ENCODE assay signal across 8 cellular contexts in the genomic region with DNA sequence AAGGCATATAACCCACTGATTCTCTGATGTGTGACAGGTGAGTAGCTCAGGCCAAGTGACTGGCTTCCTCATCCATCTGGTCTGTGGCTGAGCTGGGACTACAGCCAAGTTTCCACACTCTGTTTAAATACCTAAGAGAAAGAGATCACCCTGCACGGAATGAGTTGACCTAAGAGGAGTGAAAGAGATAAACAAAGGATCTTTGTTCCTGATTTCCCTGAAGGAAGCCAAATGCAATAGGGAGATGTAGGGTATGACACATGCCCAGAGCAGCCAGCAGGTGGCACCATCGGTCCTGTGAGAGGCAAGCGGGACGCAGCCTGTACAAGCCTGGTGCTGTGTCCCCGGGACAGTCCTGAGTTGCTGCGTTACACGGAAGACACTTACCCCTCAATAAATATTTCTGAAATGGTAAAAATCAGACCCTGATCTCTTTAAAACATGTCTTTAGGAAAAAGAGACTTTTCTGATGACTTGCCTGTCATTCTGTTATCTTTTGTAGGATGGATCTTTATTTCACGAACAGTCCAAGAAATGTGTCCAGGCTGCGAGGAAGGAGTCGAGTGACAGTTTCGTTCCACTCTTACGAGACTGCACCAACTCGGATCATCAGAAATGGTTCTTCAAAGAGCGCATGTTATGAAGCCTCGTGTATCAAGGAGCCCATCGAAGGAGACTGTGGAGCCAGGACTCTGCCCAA. TPM values are rescaled to one million over a fixed set of nuclear protein-coding genes. Genes with fewer than 3 reads are reported as not detected.
DNase-seq lines count a peak whose midpoint lies in the region; ATAC-seq and TF ChIP-seq lines count a peak whose summit lies in the region.

No MANE protein-coding gene starts in this region.

- peaks cover 15% of the 10 kb centered on the region for H3F3A ChIP-seq in PC-9 (ENCODE audit: insufficient read depth, low read depth)

- peaks cover 22% of the 10 kb centered on the region for H3K4me1 ChIP-seq in PC-9 (replicated peaks; ENCODE audit: insufficient read depth)

- no peaks in the 10 kb centered on the region for H3K27me3 ChIP-seq in PC-9 (ENCODE audit: insufficient read depth, low read depth)

- H3K36me3 Mint-ChIP-seq in activated T-cell treated with anti-CD3 and anti-CD28 coated beads, Interleukin-2, amount 50 U/mL, for 4 hours (ENCODE audit: insufficient read depth) = peaks cover 2% of the 10 kb centered on the region
- no peaks in the 10 kb centered on the region for H3K36me3 Mint-ChIP-seq in natural killer cell

- H3K27ac Mint-ChIP-seq in natural killer cell = no peak overlapping the region

- H3K27me3 Mint-ChIP-seq in activated T-cell treated with anti-CD3 and anti-CD28 coated beads, Interleukin-2, amount 50 U/mL, for 4 hours (ENCODE audit: low read depth) = no peaks in the 10 kb centered on the region
- no peaks in the 10 kb centered on the region for H3K27me3 Mint-ChIP-seq in natural killer cell (ENCODE audit: low read depth in 2 of 2)

- intact Hi-C loops in PC-9 (cut with micrococcal nuclease; ENCODE audit: unreplicated experiment) (loop anchor here (1.0 to 5.0 kb wide), 7 partner anchors 40 to 926 kb away; a partner anchor contains a TSS), natural killer cell (cut with micrococcal nuclease) (loop anchor here (2.0 kb wide), 2 partner anchors 164 to 292 kb away; no protein-coding TSS in a partner anchor)

- H3K9me2 ChIP-seq in PC-9 (ENCODE audit: insufficient read depth) = no peaks in the 10 kb centered on the region

- no peak overlapping the region for H3K4me3 ChIP-seq in PC-9

- no peaks in the 10 kb centered on the region for H4K20me1 ChIP-seq in PC-9 (ENCODE audit: insufficient read depth)

- no peaks in the 10 kb centered on the region for H3K79me2 ChIP-seq in PC-9 (ENCODE audit: low read depth)

- DNase-seq in COR-L47 (lab: John Stamatoyannopoulos, UW) = peak; percentile 92
- DNase-seq in HuH-7.5 (ENCODE audit: low spot score) = peak; percentile 82
- peak; percentile 90 to 95 for DNase-seq in PC-9
- DNase-seq in activated T-cell treated with anti-CD3 and anti-CD28 coated beads, Interleukin-2, amount 50 U/mL, for 4 hours = peak; percentile 71
- DNase-seq in fibroblast of gingiva (ENCODE audit: low read depth) = peak; percentile 80
- peak; percentile 61 for DNase-seq in natural killer cell
- peak; percentile 41 to 63 for DNase-seq in stimulated activated CD8-positive, alpha-beta memory T cell treated with anti-CD3 and anti-CD28 coated beads, Interleukin-7, amount 100 ng/mL, for 48 hours (ENCODE audit: extremely low read depth in 1 of 2, low read depth in 1 of 2)

- no TSS peak for BruUV-seq in PC-9 (replicated peaks; lab: Mats Ljungman, UMichigan)

- H3K36me3 ChIP-seq in PC-9 (ENCODE audit: low read depth) = peaks cover 11% of the 10 kb centered on the region; the same call in 1 of the 2 replicates

- TF ChIP-seq CTCF in PC-9 (conservative IDR thresholded peaks at IDR 0.05) = peak; percentile 89
- TF ChIP-seq CTCF in natural killer cell (IDR thresholded peaks at IDR 0.05) = peak; percentile 92

- CTCF ChIA-PET in PC-9 (lab: Charles Lee) = interaction anchor here (0.6 to 1.5 kb wide), 6 partner anchors 40 to 772 kb away, joined by 3 to 6 read pairs (median 4); no protein-coding TSS in a partner anchor

- no peak overlapping the region for H2AFZ ChIP-seq in PC-9

- ATAC-seq in GM21367 (IDR thresholded peaks at IDR 0.05; ENCODE audit: unreplicated experiment) (peak; percentile 84), natural killer cell (peak; percentile 88 to 99 (median 92))
- peak; percentile 94 to 95 for ATAC-seq in activated T-cell treated with anti-CD3 and anti-CD28 coated beads, Interleukin-2, amount 50 U/mL, for 4 hours

- H3K4me3 Mint-ChIP-seq in activated T-cell treated with anti-CD3 and anti-CD28 coated beads, Interleukin-2, amount 50 U/mL, for 4 hours = no peak overlapping the region
- no peak overlapping the region for H3K4me3 Mint-ChIP-seq in natural killer cell

- peak overlapping the region; percentile 48 for H3K27ac ChIP-seq in PC-9

- no peaks in the 10 kb centered on the region for H3K9me3 Mint-ChIP-seq in activated T-cell treated with anti-CD3 and anti-CD28 coated beads, Interleukin-2, amount 50 U/mL, for 4 hours
- no peaks in the 10 kb centered on the region for H3K9me3 Mint-ChIP-seq in natural killer cell

- H3K4me1 Mint-ChIP-seq in activated T-cell treated with anti-CD3 and anti-CD28 coated beads, Interleukin-2, amount 50 U/mL, for 4 hours (ENCODE audit: low read depth) = no peaks in the 10 kb centered on the region
- H3K4me1 Mint-ChIP-seq in natural killer cell = peaks cover 0 to 9% of the 10 kb centered on the region in 2 donors

- POLR2A ChIA-PET in PC-9 (lab: Charles Lee; ENCODE audit: unreplicated experiment) = interaction anchor here (0.6 kb wide), 2 partner anchors 149 to 255 kb away, joined by 4 to 5 read pairs; no protein-coding TSS in a partner anchor

- H3K9me3 ChIP-seq in PC-9 (ENCODE audit: insufficient read depth, low read depth) = no peaks in the 10 kb centered on the region

- peak overlapping the region; percentile 45 for H3K4me2 ChIP-seq in PC-9

RNA-seq across cellular contexts. Expression of a gene that starts 41.1 kb away (rescaled TPM):
- total RNA-seq in PC-9 (2021) = 50.3 and 52.9 TPM in 2 replicates
- 1 to 10 TPM; 1.7 to 3.7 (median 3.5) TPM for total RNA-seq in activated T-cell treated with anti-CD3 and anti-CD28 coated beads, Interleukin-2, amount 50 U/mL, for 4 hours
- total RNA-seq in natural killer cell = 1 to 10 TPM; 9.1 to 9.4 (median 9.4) TPM

RNA-seq across cellular contexts. Expression of a gene that starts 52.2 kb away (rescaled TPM):
- total RNA-seq in PC-9 (2021) (74.7 and 87.7 TPM in 2 replicates), natural killer cell (10 to 100 TPM in 2 of 3 donors, 1 to 10 TPM in 1; 8.1 to 12.6 (median 10.5) TPM)
- 10 to 100 TPM; 15.3 to 18.5 (median 16.3) TPM for total RNA-seq in activated T-cell treated with anti-CD3 and anti-CD28 coated beads, Interleukin-2, amount 50 U/mL, for 4 hours
